ENCODE assay signal across 34 cellular contexts in genomic region chr4:96845798-96846197, GRCh38.
"Had no signal": no experiment of that assay in that cellular context is flagged by ENCODE, and none has a peak within 500 bp of the region (broad histone marks: within the 10 kb centered on the region; RNA-seq: fewer than 3 reads in every experiment).

No MANE protein-coding gene starts in this region.

- H3K4me2 ChIP-seq: KMS-11 had no signal

- DNase-seq: Karpas-422, Kasumi-1, MG63, MM.1S, MV-4-11, NCI-H1048, NCI-H1092, NCI-H1092 treated with DMSO at 0.1 percent for 48 hours, NCI-H1105, NCI-H1105 treated with DMSO at 0.1 percent for 48 hours, NCI-H1417, NCI-H1417 treated with DMSO at 0.1 percent for 48 hours, NCI-H1436, NCI-H1436 treated with DMSO at 0.1 percent for 48 hours, NCI-H146, NCI-H1694, NCI-H1694 treated with DMSO at 0.1 percent for 48 hours, NCI-H187, NCI-H187 treated with DMSO at 0.1 percent for 48 hours, NCI-H1930, NCI-H2029, NCI-H2029 treated with DMSO at 0.1 percent for 48 hours, NCI-H2081, NCI-H2081 treated with DMSO at 0.1 percent for 48 hours, NCI-H2107, NCI-H2171, NCI-H2171 treated with DMSO at 0.1 percent for 48 hours, NCI-H2227 treated with DMSO at 0.1 percent for 48 hours, NCI-H345, NCI-H446, NCI-H446 treated with DMSO at 0.1 percent for 48 hours, NCI-H510A treated with DMSO at 0.1 percent for 48 hours, NCI-H524 had no signal

- H3K9ac ChIP-seq: KMS-11 had no signal

- H3K36me3 ChIP-seq: MG63 had no signal

- H3K4me3 ChIP-seq: MG63 had no signal

- H3K27ac ChIP-seq: KMS-11 had no signal

- H3K27me3 ChIP-seq: MG63 had no signal

- H3K9me3 ChIP-seq: MG63 had no signal
